Comparison of ENCODE assay signal across 1 cellular context in the genomic region with DNA sequence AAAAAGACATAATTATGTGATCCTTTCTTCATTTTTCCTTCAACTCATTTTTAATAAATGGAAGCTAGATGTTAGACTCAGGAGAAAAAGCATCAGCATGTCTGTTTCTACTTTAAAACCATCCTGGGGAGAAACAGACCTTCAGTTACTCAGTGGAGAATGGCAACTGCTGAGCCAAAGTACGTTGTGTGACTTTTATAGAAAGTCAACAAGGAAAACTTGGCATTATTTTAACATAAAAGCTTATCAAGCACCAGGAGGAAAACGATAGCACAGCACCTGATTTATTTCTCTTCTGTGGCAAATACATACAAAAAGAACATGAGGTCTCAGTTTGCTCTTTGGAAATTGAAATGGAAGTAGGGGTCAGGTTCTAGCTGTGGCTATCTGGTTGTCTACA.
TF ChIP-seq lines count a peak whose summit lies in the region.

No MANE protein-coding gene starts in this region.

TF ChIP-seq in IMR-90, 13 proteins besides CTCF, POLR2A, EP300 and RAD21:
- TF ChIP-seq, protein P1, sequence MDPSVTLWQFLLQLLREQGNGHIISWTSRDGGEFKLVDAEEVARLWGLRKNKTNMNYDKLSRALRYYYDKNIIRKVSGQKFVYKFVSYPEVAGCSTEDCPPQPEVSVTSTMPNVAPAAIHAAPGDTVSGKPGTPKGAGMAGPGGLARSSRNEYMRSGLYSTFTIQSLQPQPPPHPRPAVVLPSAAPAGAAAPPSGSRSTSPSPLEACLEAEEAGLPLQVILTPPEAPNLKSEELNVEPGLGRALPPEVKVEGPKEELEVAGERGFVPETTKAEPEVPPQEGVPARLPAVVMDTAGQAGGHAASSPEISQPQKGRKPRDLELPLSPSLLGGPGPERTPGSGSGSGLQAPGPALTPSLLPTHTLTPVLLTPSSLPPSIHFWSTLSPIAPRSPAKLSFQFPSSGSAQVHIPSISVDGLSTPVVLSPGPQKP (IDR thresholded peaks at IDR 0.05; ENCODE audit: borderline replicate concordance, low read depth, low read length) = no peak
- no peak for TF ChIP-seq SMC3 (IDR thresholded peaks at IDR 0.05; ENCODE audit: low read depth, low read length)
- TF ChIP-seq CHD1 (IDR thresholded peaks at IDR 0.05; ENCODE audit: low read depth, low read length) = no peak
- no peak for TF ChIP-seq MXI1 (IDR thresholded peaks at IDR 0.05; ENCODE audit: borderline replicate concordance, low read depth, low read length)
